Comparison of ENCODE assay signal across 24 cellular contexts in the genomic region with DNA sequence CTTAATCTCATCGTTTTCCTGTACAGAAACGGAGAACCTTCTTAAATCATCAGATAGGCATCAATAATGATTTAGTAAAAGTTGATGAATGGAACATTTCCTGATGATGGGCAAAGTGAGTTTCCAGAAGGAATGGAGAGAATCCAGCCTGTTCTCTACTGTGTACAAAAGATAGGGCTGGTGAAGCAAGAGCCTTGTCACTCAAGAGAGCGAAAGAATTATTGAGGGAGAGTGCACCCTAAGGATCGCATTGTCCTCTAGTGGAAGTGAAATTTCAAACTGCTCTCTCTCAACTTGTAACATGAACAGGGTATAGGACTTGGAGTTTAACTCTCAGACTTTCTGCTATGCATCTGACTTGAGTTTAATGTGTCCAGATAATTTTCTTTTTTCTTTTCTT.
"Had no signal": no experiment of that assay in that cellular context is flagged by ENCODE, and none has a peak within 500 bp of the region (broad histone marks: within the 10 kb centered on the region; RNA-seq: fewer than 3 reads in every experiment).

No MANE protein-coding gene starts in this region.

- ATAC-seq: foreskin keratinocyte; gastroesophageal sphincter; heart right ventricle; left colon; left lung; left ventricle myocardium superior; lower lobe of right lung; naive thymus-derived CD4-positive, alpha-beta T cell had no signal

- H3K4me3 ChIP-seq: coronary artery, dorsolateral prefrontal cortex, esophagus muscularis mucosa, gastroesophageal sphincter, heart right ventricle, left lung, lower lobe of right lung had no signal

- H3K36me3 Mint-ChIP-seq: immature natural killer cell had no signal

- H3K4me1 ChIP-seq: foreskin keratinocyte, heart right ventricle had no signal

- H3K4me3 Mint-ChIP-seq: immature natural killer cell; naive thymus-derived CD4-positive, alpha-beta T cell had no signal

- H3K27ac ChIP-seq: coronary artery, dorsolateral prefrontal cortex, esophagus muscularis mucosa, foreskin keratinocyte, gastroesophageal sphincter, heart right ventricle, left lung, lower lobe of right lung had no signal

- DNase-seq: dermis blood vessel endothelial cell; dorsolateral prefrontal cortex; effector CD4-positive, alpha-beta T cell; effector memory CD4-positive, alpha-beta T cell; foreskin keratinocyte; heart right ventricle; hippocampal formation; immature natural killer cell; islet precursor cell; kidney; kidney glomerular epithelial cell; left colon; left lung; left ventricle myocardium superior; lower lobe of right lung; mesenchymal stem cell; midbrain; naive thymus-derived CD4-positive, alpha-beta T cell had no signal

- H3K9me3 ChIP-seq: esophagus muscularis mucosa, gastroesophageal sphincter, heart right ventricle, left lung, lower lobe of right lung had no signal

- H3K27ac Mint-ChIP-seq: immature natural killer cell; naive thymus-derived CD4-positive, alpha-beta T cell had no signal

- H3K4me1 Mint-ChIP-seq: immature natural killer cell; naive thymus-derived CD4-positive, alpha-beta T cell had no signal

- H3K36me3 ChIP-seq: esophagus muscularis mucosa, gastroesophageal sphincter, heart right ventricle, left lung, lower lobe of right lung had no signal

- FAIRE-seq: colon, endothelial cell of umbilical vein, frontal cortex, kidney had no signal

- H3K27me3 ChIP-seq: dorsolateral prefrontal cortex, esophagus muscularis mucosa, foreskin keratinocyte, gastroesophageal sphincter, heart right ventricle, left lung had no signal
